Comparison of ENCODE assay signal across 1 cellular context in genomic region chr5:124628721-124629596, GRCh38.
TF ChIP-seq lines count a peak whose summit lies in the region.

No MANE protein-coding gene starts in this region.

TF ChIP-seq in HEK293, 187 proteins besides CTCF, POLR2A, EP300 and RAD21 (continued from another document and continues in another):
- TF ChIP-seq PRDM2 (tag by site-specific recombination; IDR thresholded peaks at IDR 0.05; ENCODE audit: borderline replicate concordance) (no peak), ZFP37 (tag by site-specific recombination; IDR thresholded peaks at IDR 0.05) (peak; percentile 90; the same call in 1 of the 2 replicates), ZFP41 (tag by site-specific recombination; IDR thresholded peaks at IDR 0.05; ENCODE audit: borderline replicate concordance) (no peak), ZNF548 (tag by site-specific recombination; IDR thresholded peaks at IDR 0.05) (no peak), ZNF157 (tag by site-specific recombination; IDR thresholded peaks at IDR 0.05) (no peak), ZNF112 (tag by site-specific recombination; IDR thresholded peaks at IDR 0.05) (no peak), EGR2 (tag by site-specific recombination; IDR thresholded peaks at IDR 0.05; ENCODE audit: low read depth) (no peak), HOXC10 (CRISPR knock-in tag; IDR thresholded peaks at IDR 0.05) (no peak), MZF1 (tag by site-specific recombination; IDR thresholded peaks at IDR 0.05; ENCODE audit: borderline replicate concordance) (peak; percentile 95), ZSCAN23 (tag by site-specific recombination; IDR thresholded peaks at IDR 0.05) (peak; percentile 95), ZSCAN4 (tag by site-specific recombination; IDR thresholded peaks at IDR 0.05) (peak; percentile 61), ZNF830 (tag by site-specific recombination; IDR thresholded peaks at IDR 0.05; ENCODE audit: low read depth) (no peak), ZNF426 (tag by site-specific recombination; IDR thresholded peaks at IDR 0.05) (no peak), YY1 (tag by site-specific recombination; IDR thresholded peaks at IDR 0.05) (peak; percentile 55; the same call in 1 of the 2 replicates), YY2 (tag by site-specific recombination; IDR thresholded peaks at IDR 0.05) (no peak), ZNF2 (tag by site-specific recombination; IDR thresholded peaks at IDR 0.05) (peak; percentile 85; the same call in 1 of the 2 replicates), ZNF596 (tag by site-specific recombination; IDR thresholded peaks at IDR 0.05) (no peak), ZEB2 (tag by site-specific recombination; IDR thresholded peaks at IDR 0.05) (peak; percentile 91), ZNF10 (tag by site-specific recombination; IDR thresholded peaks at IDR 0.05) (peak; percentile 84), ZNF175 (tag by site-specific recombination; IDR thresholded peaks at IDR 0.05) (no peak), ZNF510 (tag by site-specific recombination; IDR thresholded peaks at IDR 0.05; ENCODE audit: insufficient replicate concordance) (no peak), OVOL3 (tag by site-specific recombination; IDR thresholded peaks at IDR 0.05) (no peak), KLF8 (tag by site-specific recombination; IDR thresholded peaks at IDR 0.05) (peak; percentile 82), GLIS2 (tag by site-specific recombination; IDR thresholded peaks at IDR 0.05) (peak; percentile 99), ZNF239 (tag by site-specific recombination; IDR thresholded peaks at IDR 0.05) (no peak), ZNF585B (tag by site-specific recombination; IDR thresholded peaks at IDR 0.05) (no peak), ZNF354C (tag by site-specific recombination; IDR thresholded peaks at IDR 0.05; ENCODE audit: borderline replicate concordance, low read depth) (no peak), ZNF561 (tag by site-specific recombination; IDR thresholded peaks at IDR 0.05; ENCODE audit: borderline replicate concordance) (peak; percentile 88), ZNF398 (tag by site-specific recombination; IDR thresholded peaks at IDR 0.05) (peak; percentile 93), ZNF544 (tag by site-specific recombination; IDR thresholded peaks at IDR 0.05) (no peak), ZNF274 (IDR thresholded peaks at IDR 0.05; ENCODE audit: low read length) (no peak), ZNF274 (tag by site-specific recombination; IDR thresholded peaks at IDR 0.05; ENCODE audit: borderline replicate concordance) (no peak), BCL11B (tag by site-specific recombination; IDR thresholded peaks at IDR 0.05; ENCODE audit: low read depth) (0 out of 2 replicates have a peak, but pooled peaks have one; percentile 19), ZNF423 (tag by site-specific recombination; IDR thresholded peaks at IDR 0.05) (peak; percentile 91), ZBTB1 (tag by site-specific recombination; IDR thresholded peaks at IDR 0.05) (no peak), GFI1B (tag by site-specific recombination; IDR thresholded peaks at IDR 0.05) (peak; percentile 4; the same call in 1 of the 2 replicates), ZNF416 (tag by site-specific recombination; IDR thresholded peaks at IDR 0.05) (no peak), ZNF211 (tag by site-specific recombination; IDR thresholded peaks at IDR 0.05; ENCODE audit: low read depth) (no peak), SALL2 (tag by site-specific recombination; IDR thresholded peaks at IDR 0.05; ENCODE audit: borderline replicate concordance) (no peak), ZNF747 (tag by site-specific recombination; IDR thresholded peaks at IDR 0.05) (no peak), ZNF624 (tag by site-specific recombination; IDR thresholded peaks at IDR 0.05) (no peak)
- TF ChIP-seq, protein P1, sequence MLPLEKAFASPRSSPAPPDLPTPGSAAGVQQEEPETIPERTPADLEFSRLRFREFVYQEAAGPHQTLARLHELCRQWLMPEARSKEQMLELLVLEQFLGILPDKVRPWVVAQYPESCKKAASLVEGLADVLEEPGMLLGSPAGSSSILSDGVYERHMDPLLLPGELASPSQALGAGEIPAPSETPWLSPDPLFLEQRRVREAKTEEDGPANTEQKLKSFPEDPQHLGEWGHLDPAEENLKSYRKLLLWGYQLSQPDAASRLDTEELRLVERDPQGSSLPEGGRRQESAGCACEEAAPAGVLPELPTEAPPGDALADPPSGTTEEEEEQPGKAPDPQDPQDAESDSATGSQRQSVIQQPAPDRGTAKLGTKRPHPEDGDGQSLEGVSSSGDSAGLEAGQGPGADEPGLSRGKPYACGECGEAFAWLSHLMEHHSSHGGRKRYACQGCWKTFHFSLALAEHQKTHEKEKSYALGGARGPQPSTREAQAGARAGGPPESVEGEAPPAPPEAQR (tag by site-specific recombination; IDR thresholded peaks at IDR 0.05) = no peak
- TF ChIP-seq, protein P2, sequence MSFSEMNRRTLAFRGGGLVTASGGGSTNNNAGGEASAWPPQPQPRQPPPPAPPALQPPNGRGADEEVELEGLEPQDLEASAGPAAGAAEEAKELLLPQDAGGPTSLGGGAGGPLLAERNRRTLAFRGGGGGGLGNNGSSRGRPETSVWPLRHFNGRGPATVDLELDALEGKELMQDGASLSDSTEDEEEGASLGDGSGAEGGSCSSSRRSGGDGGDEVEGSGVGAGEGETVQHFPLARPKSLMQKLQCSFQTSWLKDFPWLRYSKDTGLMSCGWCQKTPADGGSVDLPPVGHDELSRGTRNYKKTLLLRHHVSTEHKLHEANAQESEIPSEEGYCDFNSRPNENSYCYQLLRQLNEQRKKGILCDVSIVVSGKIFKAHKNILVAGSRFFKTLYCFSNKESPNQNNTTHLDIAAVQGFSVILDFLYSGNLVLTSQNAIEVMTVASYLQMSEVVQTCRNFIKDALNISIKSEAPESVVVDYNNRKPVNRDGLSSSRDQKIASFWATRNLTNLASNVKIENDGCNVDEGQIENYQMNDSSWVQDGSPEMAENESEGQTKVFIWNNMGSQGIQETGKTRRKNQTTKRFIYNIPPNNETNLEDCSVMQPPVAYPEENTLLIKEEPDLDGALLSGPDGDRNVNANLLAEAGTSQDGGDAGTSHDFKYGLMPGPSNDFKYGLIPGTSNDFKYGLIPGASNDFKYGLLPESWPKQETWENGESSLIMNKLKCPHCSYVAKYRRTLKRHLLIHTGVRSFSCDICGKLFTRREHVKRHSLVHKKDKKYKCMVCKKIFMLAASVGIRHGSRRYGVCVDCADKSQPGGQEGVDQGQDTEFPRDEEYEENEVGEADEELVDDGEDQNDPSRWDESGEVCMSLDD (tag by site-specific recombination; IDR thresholded peaks at IDR 0.05) = peak; percentile 86
- TF ChIP-seq, protein P3, sequence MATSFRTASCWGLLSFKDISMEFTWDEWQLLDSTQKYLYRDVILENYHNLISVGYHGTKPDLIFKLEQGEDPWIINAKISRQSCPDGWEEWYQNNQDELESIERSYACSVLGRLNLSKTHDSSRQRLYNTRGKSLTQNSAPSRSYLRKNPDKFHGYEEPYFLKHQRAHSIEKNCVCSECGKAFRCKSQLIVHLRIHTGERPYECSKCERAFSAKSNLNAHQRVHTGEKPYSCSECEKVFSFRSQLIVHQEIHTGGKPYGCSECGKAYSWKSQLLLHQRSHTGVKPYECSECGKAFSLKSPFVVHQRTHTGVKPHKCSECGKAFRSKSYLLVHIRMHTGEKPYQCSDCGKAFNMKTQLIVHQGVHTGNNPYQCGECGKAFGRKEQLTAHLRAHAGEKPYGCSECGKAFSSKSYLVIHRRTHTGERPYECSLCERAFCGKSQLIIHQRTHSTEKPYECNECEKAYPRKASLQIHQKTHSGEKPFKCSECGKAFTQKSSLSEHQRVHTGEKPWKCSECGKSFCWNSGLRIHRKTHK (tag by site-specific recombination; IDR thresholded peaks at IDR 0.05) = no peak
- TF ChIP-seq, protein P4, sequence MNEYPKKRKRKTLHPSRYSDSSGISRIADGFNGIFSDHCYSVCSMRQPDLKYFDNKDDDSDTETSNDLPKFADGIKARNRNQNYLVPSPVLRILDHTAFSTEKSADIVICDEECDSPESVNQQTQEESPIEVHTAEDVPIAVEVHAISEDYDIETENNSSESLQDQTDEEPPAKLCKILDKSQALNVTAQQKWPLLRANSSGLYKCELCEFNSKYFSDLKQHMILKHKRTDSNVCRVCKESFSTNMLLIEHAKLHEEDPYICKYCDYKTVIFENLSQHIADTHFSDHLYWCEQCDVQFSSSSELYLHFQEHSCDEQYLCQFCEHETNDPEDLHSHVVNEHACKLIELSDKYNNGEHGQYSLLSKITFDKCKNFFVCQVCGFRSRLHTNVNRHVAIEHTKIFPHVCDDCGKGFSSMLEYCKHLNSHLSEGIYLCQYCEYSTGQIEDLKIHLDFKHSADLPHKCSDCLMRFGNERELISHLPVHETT (tag by site-specific recombination; IDR thresholded peaks at IDR 0.05) = peak; percentile 67; the same call in 1 of the 2 replicates
- TF ChIP-seq, protein P5, sequence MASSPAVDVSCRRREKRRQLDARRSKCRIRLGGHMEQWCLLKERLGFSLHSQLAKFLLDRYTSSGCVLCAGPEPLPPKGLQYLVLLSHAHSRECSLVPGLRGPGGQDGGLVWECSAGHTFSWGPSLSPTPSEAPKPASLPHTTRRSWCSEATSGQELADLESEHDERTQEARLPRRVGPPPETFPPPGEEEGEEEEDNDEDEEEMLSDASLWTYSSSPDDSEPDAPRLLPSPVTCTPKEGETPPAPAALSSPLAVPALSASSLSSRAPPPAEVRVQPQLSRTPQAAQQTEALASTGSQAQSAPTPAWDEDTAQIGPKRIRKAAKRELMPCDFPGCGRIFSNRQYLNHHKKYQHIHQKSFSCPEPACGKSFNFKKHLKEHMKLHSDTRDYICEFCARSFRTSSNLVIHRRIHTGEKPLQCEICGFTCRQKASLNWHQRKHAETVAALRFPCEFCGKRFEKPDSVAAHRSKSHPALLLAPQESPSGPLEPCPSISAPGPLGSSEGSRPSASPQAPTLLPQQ (tag by site-specific recombination; IDR thresholded peaks at IDR 0.05) = peak; percentile 91
- TF ChIP-seq, protein P6, sequence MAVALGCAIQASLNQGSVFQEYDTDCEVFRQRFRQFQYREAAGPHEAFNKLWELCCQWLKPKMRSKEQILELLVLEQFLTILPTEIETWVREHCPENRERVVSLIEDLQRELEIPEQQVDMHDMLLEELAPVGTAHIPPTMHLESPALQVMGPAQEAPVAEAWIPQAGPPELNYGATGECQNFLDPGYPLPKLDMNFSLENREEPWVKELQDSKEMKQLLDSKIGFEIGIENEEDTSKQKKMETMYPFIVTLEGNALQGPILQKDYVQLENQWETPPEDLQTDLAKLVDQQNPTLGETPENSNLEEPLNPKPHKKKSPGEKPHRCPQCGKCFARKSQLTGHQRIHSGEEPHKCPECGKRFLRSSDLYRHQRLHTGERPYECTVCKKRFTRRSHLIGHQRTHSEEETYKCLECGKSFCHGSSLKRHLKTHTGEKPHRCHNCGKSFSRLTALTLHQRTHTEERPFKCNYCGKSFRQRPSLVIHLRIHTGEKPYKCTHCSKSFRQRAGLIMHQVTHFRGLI (tag by site-specific recombination; IDR thresholded peaks at IDR 0.05) = peak; percentile 62; the same call in 1 of the 2 replicates
